26 cellular contexts compared by ENCODE assay signal in the genomic region with DNA sequence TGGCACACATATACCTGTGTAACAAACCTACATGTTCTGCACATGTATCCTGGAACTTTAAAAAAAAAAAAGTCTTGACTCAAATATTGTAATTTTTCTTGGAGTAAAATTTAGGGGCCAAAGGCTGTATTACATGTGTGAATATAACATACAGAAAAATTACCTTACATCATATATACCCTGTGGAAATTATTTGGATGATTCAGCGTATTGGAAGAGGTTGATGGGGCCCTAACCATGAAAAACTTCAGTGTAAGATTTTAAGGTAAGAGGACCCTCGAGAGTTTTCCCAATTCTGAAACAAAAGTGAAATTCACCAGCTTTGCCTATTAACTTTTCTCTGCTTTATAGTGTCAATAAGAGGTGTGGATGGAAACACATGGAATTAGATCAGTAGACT.
"Had no signal": no experiment of that assay in that cellular context is flagged by ENCODE, and none has a peak within 500 bp of the region (broad histone marks: within the 10 kb centered on the region; RNA-seq: fewer than 3 reads in every experiment).

No MANE protein-coding gene starts in this region.

- H3K27ac ChIP-seq: stomach, suprapubic skin, testis, thoracic aorta, thyroid gland, tibial artery, tibial nerve, transverse colon, upper lobe of left lung, upper lobe of right lung, uterus, vagina had no signal

- H3K36me3 ChIP-seq: stomach, suprapubic skin, thoracic aorta, thyroid gland, tibial artery, tibial nerve, transverse colon, upper lobe of left lung, upper lobe of right lung, uterus, vagina had no signal

- H3K4me1 ChIP-seq: thyroid gland, uterus had no signal

- H3K27me3 ChIP-seq: stomach, suprapubic skin, testis, thyroid gland, tibial artery, tibial nerve, transverse colon, upper lobe of left lung, upper lobe of right lung, uterus, vagina had no signal

- H3K9me3 ChIP-seq: stomach, suprapubic skin, testis, thoracic aorta, thyroid gland, tibial artery, tibial nerve, transverse colon, upper lobe of left lung, upper lobe of right lung, uterus, vagina had no signal

- FAIRE-seq: urothelium cell line had no signal

- H3K4me3 ChIP-seq: stomach, suprapubic skin, testis, thoracic aorta, thyroid gland, tibial artery, tibial nerve, transverse colon, upper lobe of left lung, upper lobe of right lung, uterus, vagina had no signal

- DNase-seq: stimulated activated CD4-positive, alpha-beta T cell treated with anti-CD3 and anti-CD28 coated beads, Interleukin-2, amount 100 ng/mL, for 48 hours; stimulated activated CD4-positive, alpha-beta T cell treated with anti-CD3 and anti-CD28 coated beads, Interleukin-4, amount 100 ng/mL, for 1 hour; stimulated activated CD4-positive, alpha-beta T cell treated with anti-CD3 and anti-CD28 coated beads, Interleukin-4, amount 100 ng/mL, for 4 hours; stimulated activated CD8-positive, alpha-beta memory T cell treated with anti-CD3 and anti-CD28 coated beads, Interleukin-4, amount 100 ng/mL, for 48 hours; stimulated activated naive B cell treated with anti-CD40 and anti-IgM and Interleukin-4, amounts not matched to agents 10 μg/mL and 1 μg/mL and 100 μg/mL, for 72 hours; stimulated activated naive CD4-positive, alpha-beta T cell; stimulated activated naive CD4-positive, alpha-beta T cell treated with Interleukin-2 at 50 U/mL for 16 hours; stimulated activated naive CD8-positive, alpha-beta T cell treated with anti-CD3 and anti-CD28 coated beads, Interleukin-15, amount 100 ng/mL, for 72 hours; stimulated activated naive CD8-positive, alpha-beta T cell treated with anti-CD3 and anti-CD28 coated beads, Interleukin-15, Interleukin-2, amounts not matched to agents 100 U/mL and 50 U/mL, for 24 hours; stomach; substantia nigra; testis; thyroid gland; tibial artery; transverse colon; trophoblast cell; upper lobe of left lung; upper lobe of right lung; uterus had no signal

- ATAC-seq: stimulated activated effector memory CD8-positive, alpha-beta T cell treated with anti-CD3 and anti-CD28 coated beads, Interleukin-12 subunit alpha, Interleukin-12 subunit beta, amount 100 ng/mL, for 72 hours; stimulated activated memory B cell treated with anti-CD40 and anti-IgM and Interleukin-4, amounts not matched to agents 10 μg/mL and 1 μg/mL and 100 μg/mL, for 72 hours; stimulated activated naive B cell treated with anti-CD40 and anti-IgM and Interleukin-4, amounts not matched to agents 10 μg/mL and 1 μg/mL and 100 μg/mL, for 72 hours; stimulated activated naive CD8-positive, alpha-beta T cell treated with anti-CD3 and anti-CD28 coated beads, Interleukin-15, amount 100 ng/mL, for 72 hours; stimulated activated naive CD8-positive, alpha-beta T cell treated with anti-CD3 and anti-CD28 coated beads, Interleukin-15, Interleukin-2, amounts not matched to agents 100 U/mL and 50 U/mL, for 24 hours; upper lobe of right lung had no signal
